13 cellular contexts compared by ENCODE assay signal in genomic region chr12:20377750-20378149, GRCh38. TPM values are rescaled to one million over a fixed set of nuclear protein-coding genes. Genes with fewer than 3 reads are reported as not detected.
DNase-seq lines count a peak whose midpoint lies in the region; ATAC-seq and TF ChIP-seq lines count a peak whose summit lies in the region.
"Had no signal": no experiment of that assay in that cellular context is flagged by ENCODE, and none has a peak within 500 bp of the region (broad histone marks: within the 10 kb centered on the region; RNA-seq: fewer than 3 reads in every experiment).

No MANE protein-coding gene starts in this region.

- intact Hi-C loops in left ventricle myocardium superior (cut with micrococcal nuclease) = no loop called here
- intact Hi-C loops in tibial artery (cut with DNase I; ENCODE audit: low total_unique reads) = loop anchor here (10.0 kb wide), 1 partner anchor 227 kb away; no protein-coding TSS in a partner anchor

- no peak for TF ChIP-seq CTCF in coronary artery (IDR thresholded peaks at IDR 0.05)
- TF ChIP-seq CTCF in tibial artery (IDR thresholded peaks at IDR 0.05) = no peak

- no peaks in the 10 kb centered on the region for H3K9me3 ChIP-seq in tibial artery
- H3K9me3 ChIP-seq: A549 had no signal

- peaks cover 0 to 84% (median 21%) of the 10 kb centered on the region in 4 donors for H3K4me1 ChIP-seq in tibial artery

- DNase-seq in NCI-H69 (lab: John Stamatoyannopoulos, UW) (peak; percentile 3), coronary artery (ENCODE audit: low spot score) (no peak), left ventricle myocardium superior (no peak), tibial artery (no peak)
- no peak for DNase-seq in activated naive CD4-positive, alpha-beta T cell treated with Interleukin-2 at 50 U/mL for 16 hours
- DNase-seq: CD8-positive, alpha-beta T cell; COR-L47; DMS153; DMS79 treated with DMSO at 0.1 percent for 48 hours; HCEC 1CT; HFFc6 had no signal

- peak overlapping the region; percentile 22 to 29 for H3K27ac ChIP-seq in coronary artery
- H3K27ac ChIP-seq in tibial artery = peak overlapping the region; percentile 36 to 90
- H3K27ac ChIP-seq: A549 had no signal

- ATAC-seq in left ventricle myocardium superior = peak; percentile 49
- no peak for ATAC-seq in GM21825 (IDR thresholded peaks at IDR 0.05; ENCODE audit: unreplicated experiment)
- ATAC-seq: CD8-positive, alpha-beta T cell had no signal

- no peaks in the 10 kb centered on the region for H3K27me3 ChIP-seq in tibial artery

- H3K36me3 ChIP-seq in tibial artery = no peaks in the 10 kb centered on the region

- peak overlapping the region; percentile 10 for H3K4me3 ChIP-seq in coronary artery
- H3K4me3 ChIP-seq in tibial artery = no peak overlapping the region
- H3K4me3 ChIP-seq: A549 had no signal

RNA-seq across cellular contexts. Expression of gene PDE3A, which starts 9.4 kb away (rescaled TPM):
- 171 TPM for total RNA-seq in left ventricle myocardium superior
- total RNA-seq: CD8-positive, alpha-beta T cell had no signal
